Comparison of ENCODE assay signal across 10 cellular contexts in the genomic region with DNA sequence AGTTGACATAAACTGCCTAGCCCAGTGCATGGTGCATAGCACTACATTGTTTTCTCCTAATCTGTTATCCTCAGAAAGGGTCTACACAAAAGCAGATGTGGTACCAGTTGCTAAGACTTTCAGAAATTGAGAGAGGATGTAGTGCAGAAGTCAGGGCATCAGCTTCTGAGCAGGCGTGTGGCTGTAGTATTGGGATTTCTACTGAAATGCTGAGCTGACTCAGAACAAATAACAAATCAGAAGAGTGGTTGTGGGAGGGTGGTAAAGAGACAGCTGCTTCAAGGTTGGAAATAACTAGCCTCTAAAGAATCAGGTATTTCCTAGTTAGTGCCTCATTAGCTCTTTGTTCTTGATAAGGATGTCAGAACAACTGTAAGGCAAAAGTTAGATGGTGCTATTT.
A peak's percentile ranks its signal among the peaks of the same experiment; 100 is the strongest.
DNase-seq lines count a peak whose midpoint lies in the region; ATAC-seq and TF ChIP-seq lines count a peak whose summit lies in the region.
"Had no signal": no experiment of that assay in that cellular context is flagged by ENCODE, and none has a peak within 500 bp of the region (broad histone marks: within the 10 kb centered on the region; RNA-seq: fewer than 3 reads in every experiment).

No MANE protein-coding gene starts in this region.

- no peak overlapping the region for H3K4me3 ChIP-seq in ascending aorta

- peaks cover 0 to 9% of the 10 kb centered on the region in 2 donors for H3K4me1 ChIP-seq in ascending aorta

- H3K27me3 Mint-ChIP-seq in activated naive CD8-positive, alpha-beta T cell treated with anti-CD3 and anti-CD28 coated beads for 36 hours = no peaks in the 10 kb centered on the region

- no peak for TF ChIP-seq CTCF in 22Rv1 (IDR thresholded peaks at IDR 0.05)
- TF ChIP-seq CTCF in ascending aorta (IDR thresholded peaks at IDR 0.05) = no peak

- no peaks in the 10 kb centered on the region for H3K9me3 Mint-ChIP-seq in activated naive CD8-positive, alpha-beta T cell treated with anti-CD3 and anti-CD28 coated beads for 36 hours
- H3K9me3 Mint-ChIP-seq: H9 had no signal

- no peak overlapping the region for H3K4me3 Mint-ChIP-seq in activated naive CD8-positive, alpha-beta T cell treated with anti-CD3 and anti-CD28 coated beads for 36 hours
- H3K4me3 Mint-ChIP-seq: H9 had no signal

- H3K27ac ChIP-seq in 22Rv1 = peak overlapping the region; percentile 97
- no peak overlapping the region for H3K27ac ChIP-seq in ascending aorta

- H3K36me3 ChIP-seq in ascending aorta = no peaks in the 10 kb centered on the region

- no peaks in the 10 kb centered on the region for H3K9me3 ChIP-seq in ascending aorta

- H3K27ac Mint-ChIP-seq in activated naive CD8-positive, alpha-beta T cell treated with anti-CD3 and anti-CD28 coated beads for 36 hours = peak overlapping the region; percentile 74

- ATAC-seq in GM18499 (IDR thresholded peaks at IDR 0.05; ENCODE audit: insufficient read depth, unreplicated experiment) = peak; percentile 56
- ATAC-seq in HG03103 (IDR thresholded peaks at IDR 0.05; ENCODE audit: low read depth, unreplicated experiment) = peak; percentile 49
- no peak for ATAC-seq in HG02840 (IDR thresholded peaks at IDR 0.05; ENCODE audit: low FRiP score, unreplicated experiment)

- H3K4me1 Mint-ChIP-seq in activated naive CD8-positive, alpha-beta T cell treated with anti-CD3 and anti-CD28 coated beads for 36 hours = peaks cover 65% of the 10 kb centered on the region

- no peaks in the 10 kb centered on the region for H3K27me3 ChIP-seq in ascending aorta

- intact Hi-C loops in ascending aorta (cut with DNase I) = no loop called here

- DNase-seq in activated naive CD8-positive, alpha-beta T cell treated with anti-CD3 and anti-CD28 coated beads for 36 hours = peak; percentile 25
- DNase-seq in activated gamma-delta T cell (lab: John Stamatoyannopoulos, UW) (no peak), hypothalamus (lab: John Stamatoyannopoulos, UW) (no peak), ascending aorta (ENCODE audit: low spot score in 2 of 2) (no peak)
- DNase-seq: DMS153, H9 had no signal

- peaks cover 28% of the 10 kb centered on the region for H3K36me3 Mint-ChIP-seq in activated naive CD8-positive, alpha-beta T cell treated with anti-CD3 and anti-CD28 coated beads for 36 hours
